8 cellular contexts compared by ENCODE assay signal in the genomic region with DNA sequence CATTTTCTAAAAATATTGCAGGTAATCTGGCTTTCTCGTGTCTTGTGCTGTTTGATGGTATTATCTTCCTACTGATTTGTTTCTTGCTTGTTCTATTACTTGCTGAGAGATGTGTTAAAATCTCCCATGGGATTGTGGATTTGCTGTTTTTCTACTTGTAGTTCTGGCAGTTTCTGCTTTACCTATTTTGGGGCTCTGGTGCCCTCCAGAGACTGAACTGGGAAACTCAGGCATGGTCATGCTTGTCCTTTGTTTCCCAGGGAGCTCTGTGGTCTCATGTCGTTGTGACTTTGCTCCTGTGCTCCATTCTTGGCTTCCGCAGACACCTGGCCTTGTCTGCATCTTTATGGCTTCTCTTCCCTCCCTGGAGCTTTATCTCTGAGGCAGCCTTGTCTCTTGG. TPM values are rescaled to one million over a fixed set of nuclear protein-coding genes. Genes with fewer than 3 reads are reported as not detected.
DNase-seq lines count a peak whose midpoint lies in the region; ATAC-seq and TF ChIP-seq lines count a peak whose summit lies in the region.

No MANE protein-coding gene starts in this region.

- CTCF ChIA-PET in T-cell (lab: Charles Lee): no interaction called here

- H3K27me3 ChIP-seq in ascending aorta: no peaks in the 10 kb centered on the region

- no peak overlapping the region for H3K27ac ChIP-seq in ascending aorta

- intact Hi-C loops in left ventricle myocardium superior (cut with micrococcal nuclease) (no loop called here), left cardiac atrium (cut with DNase I) (no loop called here), ascending aorta (cut with DNase I) (no loop called here), left colon (cut with DNase I, micrococcal nuclease) (no loop called here)

- peaks cover 0 to 15% of the 10 kb centered on the region in 2 donors for H3K36me3 ChIP-seq in ascending aorta

- H3K4me3 ChIP-seq in ascending aorta: no peak overlapping the region

- H3K4me3 Mint-ChIP-seq in T-cell: no peak overlapping the region

- ATAC-seq in left ventricle myocardium superior: peak; percentile 30
- ATAC-seq in left cardiac atrium: no peak
- peak; percentile 52 for ATAC-seq in left colon
- ATAC-seq in HG03135 (IDR thresholded peaks at IDR 0.05; ENCODE audit: unreplicated experiment): no peak
- ATAC-seq in T-cell (replicated peaks in 1 of 4): no peak

- peaks cover 12 to 29% (median 27%) of the 10 kb centered on the region in 3 donors for H3K4me1 Mint-ChIP-seq in T-cell

- H3K9me3 Mint-ChIP-seq in T-cell: no peaks in the 10 kb centered on the region

- DNase-seq in left ventricle myocardium superior (no peak), left cardiac atrium (no peak), NCI-H1436 treated with DMSO at 0.1 percent for 48 hours (lab: John Stamatoyannopoulos, UW) (peak; percentile 3), ascending aorta (ENCODE audit: low spot score in 2 of 2) (peak in 1 of 2 donors; percentile 56), left colon (peak in 1 of 2 donors; percentile 60), T-cell (no peak), T-helper 9 cell (no peak)

- no peaks in the 10 kb centered on the region for H3K9me3 ChIP-seq in ascending aorta

- H3K27me3 Mint-ChIP-seq in T-cell: no peaks in the 10 kb centered on the region

- peak in 2 of 3 experiments; percentile 9 to 34 for TF ChIP-seq CTCF in ascending aorta (IDR thresholded peaks at IDR 0.05)

- POLR2A ChIA-PET in T-cell (lab: Charles Lee): no interaction called here

- peak overlapping the region in 1 of 2 donors; percentile 11 for H3K27ac Mint-ChIP-seq in T-cell

- H3K36me3 Mint-ChIP-seq in T-cell: peaks cover 32% of the 10 kb centered on the region

- H3K4me1 ChIP-seq in ascending aorta: no peaks in the 10 kb centered on the region

RNA-seq across cellular contexts. Expression of gene NSD2, which starts 39.5 kb away (rescaled TPM):
- total RNA-seq in left ventricle myocardium superior: 45.3 TPM
- total RNA-seq in left cardiac atrium: 10 to 100 TPM; 30.0 to 38.7 TPM
- total RNA-seq in ascending aorta: 19.9 TPM
- 100 to 1,000 TPM in 1 of 2 donors, 10 to 100 TPM in 1; 64.5 to 115 TPM for total RNA-seq in left colon
- total RNA-seq in T-cell: 10 to 100 TPM; 40.8 to 55.3 (median 48.3) TPM

RNA-seq across cellular contexts. Expression of gene LETM1, which starts 54.7 kb away (rescaled TPM):
- 46.2 TPM for total RNA-seq in left ventricle myocardium superior
- 10 to 100 TPM; 37.2 to 50.5 TPM for total RNA-seq in left cardiac atrium
- total RNA-seq in ascending aorta: 37.7 TPM
- total RNA-seq in left colon: 100 to 1,000 TPM; 112 to 160 TPM
- total RNA-seq in T-cell: 10 to 100 TPM; 35.4 to 60.3 (median 53.5) TPM

Comparison
In these comparisons a context has a peak if more than half of its experiments do, and no peak if none do; other contexts are left out.
1. ATAC-seq: peak in left ventricle myocardium superior (single experiment) and left colon (single experiment); none in left cardiac atrium (0 of 2), HG03135 (single experiment) and T-cell (0 of 4).